In genomic region chrX:48827654-48827968, GRCh38 we compare ENCODE assay signal across 1 cellular context.
TF ChIP-seq lines count a peak whose summit lies in the region.

No MANE protein-coding gene starts in this region.

TF ChIP-seq in GM23338, 12 proteins besides CTCF, POLR2A, EP300 and RAD21:
- TF ChIP-seq ZNF114 (CRISPR knock-in tag; IDR thresholded peaks at IDR 0.05) (no peak), ZNF331 (CRISPR knock-in tag; IDR thresholded peaks at IDR 0.05; ENCODE audit: low read depth) (no peak), EZH2phosphoT487 (IDR thresholded peaks at IDR 0.05; ENCODE audit: unreplicated experiment) (no peak), ETS1 (IDR thresholded peaks at IDR 0.05) (no peak), CREB1 (CRISPR knock-in tag; IDR thresholded peaks at IDR 0.05; ENCODE audit: low read depth) (no peak), POLR2AphosphoS5 (IDR thresholded peaks at IDR 0.05; ENCODE audit: low read depth) (no peak), JUNB (IDR thresholded peaks at IDR 0.05; ENCODE audit: unreplicated experiment) (no peak), NANOG (IDR thresholded peaks at IDR 0.05; ENCODE audit: borderline replicate concordance) (no peak), STAT1 (IDR thresholded peaks at IDR 0.05; ENCODE audit: unreplicated experiment) (no peak), EZH2 (IDR thresholded peaks at IDR 0.05; ENCODE audit: low read depth, unreplicated experiment) (no peak)
- TF ChIP-seq, protein P1, sequence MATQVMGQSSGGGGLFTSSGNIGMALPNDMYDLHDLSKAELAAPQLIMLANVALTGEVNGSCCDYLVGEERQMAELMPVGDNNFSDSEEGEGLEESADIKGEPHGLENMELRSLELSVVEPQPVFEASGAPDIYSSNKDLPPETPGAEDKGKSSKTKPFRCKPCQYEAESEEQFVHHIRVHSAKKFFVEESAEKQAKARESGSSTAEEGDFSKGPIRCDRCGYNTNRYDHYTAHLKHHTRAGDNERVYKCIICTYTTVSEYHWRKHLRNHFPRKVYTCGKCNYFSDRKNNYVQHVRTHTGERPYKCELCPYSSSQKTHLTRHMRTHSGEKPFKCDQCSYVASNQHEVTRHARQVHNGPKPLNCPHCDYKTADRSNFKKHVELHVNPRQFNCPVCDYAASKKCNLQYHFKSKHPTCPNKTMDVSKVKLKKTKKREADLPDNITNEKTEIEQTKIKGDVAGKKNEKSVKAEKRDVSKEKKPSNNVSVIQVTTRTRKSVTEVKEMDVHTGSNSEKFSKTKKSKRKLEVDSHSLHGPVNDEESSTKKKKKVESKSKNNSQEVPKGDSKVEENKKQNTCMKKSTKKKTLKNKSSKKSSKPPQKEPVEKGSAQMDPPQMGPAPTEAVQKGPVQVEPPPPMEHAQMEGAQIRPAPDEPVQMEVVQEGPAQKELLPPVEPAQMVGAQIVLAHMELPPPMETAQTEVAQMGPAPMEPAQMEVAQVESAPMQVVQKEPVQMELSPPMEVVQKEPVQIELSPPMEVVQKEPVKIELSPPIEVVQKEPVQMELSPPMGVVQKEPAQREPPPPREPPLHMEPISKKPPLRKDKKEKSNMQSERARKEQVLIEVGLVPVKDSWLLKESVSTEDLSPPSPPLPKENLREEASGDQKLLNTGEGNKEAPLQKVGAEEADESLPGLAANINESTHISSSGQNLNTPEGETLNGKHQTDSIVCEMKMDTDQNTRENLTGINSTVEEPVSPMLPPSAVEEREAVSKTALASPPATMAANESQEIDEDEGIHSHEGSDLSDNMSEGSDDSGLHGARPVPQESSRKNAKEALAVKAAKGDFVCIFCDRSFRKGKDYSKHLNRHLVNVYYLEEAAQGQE (IDR thresholded peaks at IDR 0.05; ENCODE audit: unreplicated experiment) = no peak
- TF ChIP-seq, protein P2, sequence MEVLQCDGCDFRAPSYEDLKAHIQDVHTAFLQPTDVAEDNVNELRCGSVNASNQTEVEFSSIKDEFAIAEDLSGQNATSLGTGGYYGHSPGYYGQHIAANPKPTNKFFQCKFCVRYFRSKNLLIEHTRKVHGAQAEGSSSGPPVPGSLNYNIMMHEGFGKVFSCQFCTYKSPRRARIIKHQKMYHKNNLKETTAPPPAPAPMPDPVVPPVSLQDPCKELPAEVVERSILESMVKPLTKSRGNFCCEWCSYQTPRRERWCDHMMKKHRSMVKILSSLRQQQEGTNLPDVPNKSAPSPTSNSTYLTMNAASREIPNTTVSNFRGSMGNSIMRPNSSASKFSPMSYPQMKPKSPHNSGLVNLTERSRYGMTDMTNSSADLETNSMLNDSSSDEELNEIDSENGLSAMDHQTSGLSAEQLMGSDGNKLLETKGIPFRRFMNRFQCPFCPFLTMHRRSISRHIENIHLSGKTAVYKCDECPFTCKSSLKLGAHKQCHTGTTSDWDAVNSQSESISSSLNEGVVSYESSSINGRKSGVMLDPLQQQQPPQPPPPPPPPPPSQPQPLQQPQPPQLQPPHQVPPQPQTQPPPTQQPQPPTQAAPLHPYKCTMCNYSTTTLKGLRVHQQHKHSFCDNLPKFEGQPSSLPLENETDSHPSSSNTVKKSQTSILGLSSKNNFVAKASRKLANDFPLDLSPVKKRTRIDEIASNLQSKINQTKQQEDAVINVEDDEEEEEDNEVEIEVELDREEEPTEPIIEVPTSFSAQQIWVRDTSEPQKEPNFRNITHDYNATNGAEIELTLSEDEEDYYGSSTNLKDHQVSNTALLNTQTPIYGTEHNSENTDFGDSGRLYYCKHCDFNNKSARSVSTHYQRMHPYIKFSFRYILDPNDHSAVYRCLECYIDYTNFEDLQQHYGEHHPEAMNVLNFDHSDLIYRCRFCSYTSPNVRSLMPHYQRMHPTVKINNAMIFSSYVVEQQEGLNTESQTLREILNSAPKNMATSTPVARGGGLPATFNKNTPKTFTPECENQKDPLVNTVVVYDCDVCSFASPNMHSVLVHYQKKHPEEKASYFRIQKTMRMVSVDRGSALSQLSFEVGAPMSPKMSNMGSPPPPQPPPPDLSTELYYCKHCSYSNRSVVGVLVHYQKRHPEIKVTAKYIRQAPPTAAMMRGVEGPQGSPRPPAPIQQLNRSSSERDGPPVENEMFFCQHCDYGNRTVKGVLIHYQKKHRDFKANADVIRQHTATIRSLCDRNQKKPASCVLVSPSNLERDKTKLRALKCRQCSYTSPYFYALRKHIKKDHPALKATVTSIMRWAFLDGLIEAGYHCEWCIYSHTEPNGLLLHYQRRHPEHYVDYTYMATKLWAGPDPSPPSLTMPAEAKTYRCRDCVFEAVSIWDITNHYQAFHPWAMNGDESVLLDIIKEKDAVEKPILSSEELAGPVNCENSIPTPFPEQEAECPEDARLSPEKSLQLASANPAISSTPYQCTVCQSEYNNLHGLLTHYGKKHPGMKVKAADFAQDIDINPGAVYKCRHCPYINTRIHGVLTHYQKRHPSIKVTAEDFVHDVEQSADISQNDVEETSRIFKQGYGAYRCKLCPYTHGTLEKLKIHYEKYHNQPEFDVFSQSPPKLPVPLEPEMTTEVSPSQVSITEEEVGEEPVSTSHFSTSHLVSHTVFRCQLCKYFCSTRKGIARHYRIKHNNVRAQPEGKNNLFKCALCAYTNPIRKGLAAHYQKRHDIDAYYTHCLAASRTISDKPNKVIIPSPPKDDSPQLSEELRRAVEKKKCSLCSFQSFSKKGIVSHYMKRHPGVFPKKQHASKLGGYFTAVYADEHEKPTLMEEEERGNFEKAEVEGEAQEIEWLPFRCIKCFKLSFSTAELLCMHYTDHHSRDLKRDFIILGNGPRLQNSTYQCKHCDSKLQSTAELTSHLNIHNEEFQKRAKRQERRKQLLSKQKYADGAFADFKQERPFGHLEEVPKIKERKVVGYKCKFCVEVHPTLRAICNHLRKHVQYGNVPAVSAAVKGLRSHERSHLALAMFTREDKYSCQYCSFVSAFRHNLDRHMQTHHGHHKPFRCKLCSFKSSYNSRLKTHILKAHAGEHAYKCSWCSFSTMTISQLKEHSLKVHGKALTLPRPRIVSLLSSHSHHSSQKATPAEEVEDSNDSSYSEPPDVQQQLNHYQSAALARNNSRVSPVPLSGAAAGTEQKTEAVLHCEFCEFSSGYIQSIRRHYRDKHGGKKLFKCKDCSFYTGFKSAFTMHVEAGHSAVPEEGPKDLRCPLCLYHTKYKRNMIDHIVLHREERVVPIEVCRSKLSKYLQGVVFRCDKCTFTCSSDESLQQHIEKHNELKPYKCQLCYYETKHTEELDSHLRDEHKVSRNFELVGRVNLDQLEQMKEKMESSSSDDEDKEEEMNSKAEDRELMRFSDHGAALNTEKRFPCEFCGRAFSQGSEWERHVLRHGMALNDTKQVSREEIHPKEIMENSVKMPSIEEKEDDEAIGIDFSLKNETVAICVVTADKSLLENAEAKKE (CRISPR knock-in tag; IDR thresholded peaks at IDR 0.05) = no peak
